2 cellular contexts compared by ENCODE assay signal in genomic region chrX:154432210-154432609, GRCh38.
TF ChIP-seq lines count a peak whose summit lies in the region.

No MANE protein-coding gene starts in this region.

TF ChIP-seq in K562, 482 proteins besides CTCF, POLR2A, EP300 and RAD21:
- TF ChIP-seq HOXB6 (CRISPR knock-in tag; IDR thresholded peaks at IDR 0.05; ENCODE audit: borderline replicate concordance) (no peak), RBFOX2 (IDR thresholded peaks at IDR 0.05; ENCODE audit: low read depth, low read length) (peak; percentile 46; the same call in 1 of the 2 replicates), ZNF274 (IDR thresholded peaks at IDR 0.05; ENCODE audit: borderline replicate concordance, low read depth, low read length) (no peak), ZNF347 (CRISPR knock-in tag; IDR thresholded peaks at IDR 0.05; ENCODE audit: low read depth) (no peak)

TF ChIP-seq in GM12891, 5 proteins besides CTCF, POLR2A, EP300 and RAD21:
- TF ChIP-seq PAX5 (IDR thresholded peaks at IDR 0.05; ENCODE audit: insufficient read depth, low read length, severe bottlenecking) = no peak
- no peak for TF ChIP-seq POLR2AphosphoS5 (IDR thresholded peaks at IDR 0.05; ENCODE audit: low read depth, low read length)
- no peak for TF ChIP-seq POU2F2 (IDR thresholded peaks at IDR 0.05; ENCODE audit: low read depth, low read length)
- no peak for TF ChIP-seq TAF1 (IDR thresholded peaks at IDR 0.05; ENCODE audit: low read depth, low read length)
- no peak for TF ChIP-seq SPI1 (IDR thresholded peaks at IDR 0.05; ENCODE audit: low read depth, low read length)
